ENCODE assay signal across 18 cellular contexts in genomic region chr3:106611123-106611522, GRCh38.
"Had no signal": no experiment of that assay in that cellular context is flagged by ENCODE, and none has a peak within 500 bp of the region (broad histone marks: within the 10 kb centered on the region; RNA-seq: fewer than 3 reads in every experiment).

No MANE protein-coding gene starts in this region.

- H3K27me3 ChIP-seq: dorsolateral prefrontal cortex, ovary, stomach, vagina had no signal

- ATAC-seq: activated T-cell treated with anti-CD3 and anti-CD28 coated beads, Interleukin-2, amount 50 U/mL, for 4 hours; psoas muscle had no signal

- DNase-seq: activated CD8-positive, alpha-beta memory T cell treated with anti-CD3 and anti-CD28 coated beads, Interleukin-2, amount 50 U/mL, for 4 hours; activated effector memory CD4-positive, alpha-beta T cell treated with anti-CD3 and anti-CD28 coated beads, Interleukin-2, amount 50 U/mL, for 16 hours; activated naive CD4-positive, alpha-beta T cell treated with anti-CD3 and anti-CD28 coated beads, Interleukin-2, amount 50 U/mL, for 16 hours; activated T-cell treated with anti-CD3 and anti-CD28 coated beads, Interleukin-2, amount 50 U/mL, for 4 hours; amniotic stem cell; caudate nucleus; dorsolateral prefrontal cortex; foreskin melanocyte; glutamatergic neuron; ovary; psoas muscle; right cardiac atrium; stomach; trophoblast cell had no signal

- H3K9me3 ChIP-seq: ovary, psoas muscle, vagina had no signal

- H3K36me3 ChIP-seq: ovary, stomach, vagina had no signal

- H3K27ac ChIP-seq: dorsolateral prefrontal cortex, epithelial cell of prostate, psoas muscle, stomach, vagina had no signal

- H3K4me3 ChIP-seq: dorsolateral prefrontal cortex, lung, ovary, psoas muscle, skin epidermis, stomach, vagina had no signal
